Comparison of ENCODE assay signal across 15 cellular contexts in the genomic region with DNA sequence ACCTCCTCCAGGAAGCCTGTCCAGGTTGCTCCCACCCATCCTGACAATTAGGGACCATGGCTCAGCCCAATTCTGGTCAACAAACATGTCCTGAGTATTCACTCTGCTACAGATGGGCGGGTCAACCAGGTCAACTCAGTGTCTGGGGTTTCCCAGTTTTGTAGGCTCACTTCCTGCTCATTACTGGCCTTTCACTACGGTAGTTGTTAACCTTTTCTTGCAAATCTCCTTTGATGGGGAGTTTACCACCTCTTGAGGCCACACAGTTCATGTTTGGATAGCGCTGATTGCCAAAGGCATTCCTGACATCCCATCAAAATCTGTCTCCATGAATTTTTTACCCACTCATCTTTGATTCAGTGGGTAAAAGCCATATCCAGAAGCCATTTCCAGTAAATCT.
DNase-seq lines count a peak whose midpoint lies in the region; ATAC-seq and FAIRE-seq lines count a peak whose summit lies in the region.
"Had no signal": no experiment of that assay in that cellular context is flagged by ENCODE, and none has a peak within 500 bp of the region (broad histone marks: within the 10 kb centered on the region; RNA-seq: fewer than 3 reads in every experiment).

No MANE protein-coding gene starts in this region.

- DNase-seq in GM18507 (ENCODE audit: extremely low spot score, insufficient read length, low read depth) = peak; percentile 42
- peak; percentile 11 for DNase-seq in kidney tubule cell (ENCODE audit: low spot score)
- no peak for DNase-seq in NCI-H187 (lab: John Stamatoyannopoulos, UW)
- DNase-seq in activated CD8-positive, alpha-beta memory T cell treated with anti-CD3 and anti-CD28 coated beads, Interleukin-2, amount 50 U/mL, for 48 hours = no peak
- DNase-seq in NCI-H345 (lab: John Stamatoyannopoulos, UW) = no peak
- DNase-seq: adrenal gland, cortex of kidney, HFFc6, KG1, kidney glomerular epithelial cell, NCI-H2107, PC-9 had no signal

- ATAC-seq in GM21423 (IDR thresholded peaks at IDR 0.05; ENCODE audit: unreplicated experiment) (peak; percentile 52), HG03097 (IDR thresholded peaks at IDR 0.05; ENCODE audit: low FRiP score, unreplicated experiment) (peak; percentile 40), HG02884 (IDR thresholded peaks at IDR 0.05; ENCODE audit: unreplicated experiment) (no peak)

- peak; percentile 92 for FAIRE-seq in GM18507 (lab: Jason Lieb, UNC)

Comparison
In these comparisons a context has a peak if more than half of its experiments do, and no peak if none do; other contexts are left out.
1. DNase-seq: peak in GM18507 (single experiment) and kidney tubule cell (single experiment); none in NCI-H187 (0 of 2), activated CD8-positive, alpha-beta memory T cell treated with anti-CD3 and anti-CD28 coated beads, Interleukin-2, amount 50 U/mL, for 48 hours (single experiment) and NCI-H345 (single experiment).